In genomic region chr18:60146220-60146960, GRCh38 we compare ENCODE assay signal across 13 cellular contexts.
A peak's percentile ranks its signal among the peaks of the same experiment; 100 is the strongest.
DNase-seq lines count a peak whose midpoint lies in the region; ATAC-seq and TF ChIP-seq lines count a peak whose summit lies in the region.
"Had no signal": no experiment of that assay in that cellular context is flagged by ENCODE, and none has a peak within 500 bp of the region (broad histone marks: within the 10 kb centered on the region; RNA-seq: fewer than 3 reads in every experiment).

No MANE protein-coding gene starts in this region.

- no peaks in the 10 kb centered on the region for H3K79me2 ChIP-seq in GM23248 (ENCODE audit: insufficient read depth)

- no peaks in the 10 kb centered on the region for H3K9me2 ChIP-seq in GM23248 (ENCODE audit: insufficient read depth)

- no peak for TF ChIP-seq CTCF in heart right ventricle (IDR thresholded peaks at IDR 0.05)
- TF ChIP-seq CTCF in left lung (IDR thresholded peaks at IDR 0.05): no peak

- peak; percentile 23 for DNase-seq in GM23248
- peak; percentile 35 for DNase-seq in fibroblast of peridontal ligament (ENCODE audit: extremely low read depth)
- DNase-seq in dedifferentiated amniotic fluid mesenchymal stem cell (ENCODE audit: extremely low spot score): no peak
- no peak for DNase-seq in heart right ventricle
- DNase-seq in left lung: no peak
- no peak for DNase-seq in NCI-H1092 treated with DMSO at 0.1 percent for 48 hours (lab: John Stamatoyannopoulos, UW)
- DNase-seq: Calu3; effector CD8-positive, alpha-beta T cell; immature natural killer cell; NCI-H1436; ovary had no signal

- no peak overlapping the region for H3K4me2 ChIP-seq in GM23248 (ENCODE audit: unreplicated experiment)

- no peaks in the 10 kb centered on the region for H3F3A ChIP-seq in GM23248 (ENCODE audit: insufficient read depth)

- no peak overlapping the region for H2AFZ ChIP-seq in GM23248

- no peak overlapping the region for H3K4me3 ChIP-seq in GM23248
- no peak overlapping the region for H3K4me3 ChIP-seq in heart right ventricle
- H3K4me3 ChIP-seq in left lung: no peak overlapping the region
- H3K4me3 ChIP-seq: ovary had no signal

- no peaks in the 10 kb centered on the region for H3K4me1 ChIP-seq in GM23248 (ENCODE audit: insufficient read depth)
- no peaks in the 10 kb centered on the region for H3K4me1 ChIP-seq in heart right ventricle
- no peaks in the 10 kb centered on the region for H3K4me1 ChIP-seq in left lung

- H3K27me3 ChIP-seq in GM23248 (replicated peaks; ENCODE audit: insufficient read depth): no peaks in the 10 kb centered on the region
- no peaks in the 10 kb centered on the region for H3K27me3 ChIP-seq in heart right ventricle
- no peaks in the 10 kb centered on the region for H3K27me3 ChIP-seq in left lung
- H3K27me3 ChIP-seq: ovary had no signal

- 77 to 79% methylated on average over 11 of the region's 11 CpGs for WGBS in GM23248 (ENCODE audit: low coverage in 1 of 2, low lambda C conversion rate in 2 of 2, missing lambda C conversion rate in 2 of 2), 2 experiments
- WGBS in heart right ventricle, 2 donors: 76 to 78% methylated on average over 11 of the region's 11 CpGs

- ATAC-seq in GM18519 (IDR thresholded peaks at IDR 0.05; ENCODE audit: low FRiP score, unreplicated experiment) (peak; percentile 45), HG03457 (IDR thresholded peaks at IDR 0.05; ENCODE audit: unreplicated experiment) (peak; percentile 84), heart right ventricle (no peak), left lung (no peak)

- no peaks in the 10 kb centered on the region for H3K9me3 ChIP-seq in GM23248 (ENCODE audit: low read depth)
- H3K9me3 ChIP-seq in heart right ventricle: no peaks in the 10 kb centered on the region
- no peaks in the 10 kb centered on the region for H3K9me3 ChIP-seq in left lung
- H3K9me3 ChIP-seq: ovary had no signal

- in situ Hi-C loops in GM23248 (cut with MboI): no loop called here

- H3K36me3 ChIP-seq in GM23248 (ENCODE audit: low read depth): no peaks in the 10 kb centered on the region
- no peaks in the 10 kb centered on the region for H3K36me3 ChIP-seq in heart right ventricle
- no peaks in the 10 kb centered on the region for H3K36me3 ChIP-seq in left lung
- H3K36me3 ChIP-seq: ovary had no signal

- H3K9ac ChIP-seq in GM23248: no peak overlapping the region

- no peak overlapping the region for H3K27ac ChIP-seq in GM23248
- H3K27ac ChIP-seq in heart right ventricle: no peak overlapping the region
- no peak overlapping the region for H3K27ac ChIP-seq in left lung
- H3K27ac ChIP-seq: ovary had no signal

- H4K20me1 ChIP-seq in GM23248 (ENCODE audit: insufficient read depth): no peaks in the 10 kb centered on the region

- intact Hi-C loops in heart right ventricle (cut with DNase I) (no loop called here), left lung (cut with DNase I) (no loop called here)

Comparison
In these comparisons a context has a peak if more than half of its experiments do, and no peak if none do; other contexts are left out.
1. ATAC-seq: peak in GM18519 (single experiment) and HG03457 (single experiment); none in heart right ventricle (0 of 8) and left lung (single experiment).
2. DNase-seq: peak in GM23248 (single experiment) and fibroblast of peridontal ligament (single experiment); none in dedifferentiated amniotic fluid mesenchymal stem cell (single experiment), heart right ventricle (0 of 2), left lung (0 of 2) and NCI-H1092 treated with DMSO at 0.1 percent for 48 hours (single experiment).